Comparison of ENCODE assay signal across 1 cellular context in genomic region chr1:25872708-25873107, GRCh38.
TF ChIP-seq lines count a peak whose summit lies in the region.

No MANE protein-coding gene starts in this region.

TF ChIP-seq in IMR-90, 13 proteins besides CTCF, POLR2A, EP300 and RAD21 (continued from another document):
- TF ChIP-seq MAZ (IDR thresholded peaks at IDR 0.05; ENCODE audit: borderline replicate concordance, low read depth, low read length) (no peak), CEBPB (IDR thresholded peaks at IDR 0.05; ENCODE audit: low read depth, low read length) (no peak), MXI1 (IDR thresholded peaks at IDR 0.05; ENCODE audit: borderline replicate concordance, low read depth, low read length) (no peak), ELK1 (IDR thresholded peaks at IDR 0.05; ENCODE audit: borderline replicate concordance, low read depth, low read length) (no peak), CHD1 (IDR thresholded peaks at IDR 0.05; ENCODE audit: low read depth, low read length) (no peak), FOS (IDR thresholded peaks at IDR 0.05; ENCODE audit: low read depth, low read length) (no peak), MAFK (IDR thresholded peaks at IDR 0.05; ENCODE audit: low read depth, low read length) (no peak), BHLHE40 (IDR thresholded peaks at IDR 0.05; ENCODE audit: low read depth, low read length) (no peak), RCOR1 (IDR thresholded peaks at IDR 0.05; ENCODE audit: insufficient replicate concordance, low read length) (no peak), USF2 (IDR thresholded peaks at IDR 0.05; ENCODE audit: low read depth, low read length) (no peak), NFE2L2 (IDR thresholded peaks at IDR 0.05; ENCODE audit: low read depth, low read length) (no peak), SMC3 (IDR thresholded peaks at IDR 0.05; ENCODE audit: low read depth, low read length) (no peak)
